ENCODE assay signal across 29 cellular contexts in the genomic region with DNA sequence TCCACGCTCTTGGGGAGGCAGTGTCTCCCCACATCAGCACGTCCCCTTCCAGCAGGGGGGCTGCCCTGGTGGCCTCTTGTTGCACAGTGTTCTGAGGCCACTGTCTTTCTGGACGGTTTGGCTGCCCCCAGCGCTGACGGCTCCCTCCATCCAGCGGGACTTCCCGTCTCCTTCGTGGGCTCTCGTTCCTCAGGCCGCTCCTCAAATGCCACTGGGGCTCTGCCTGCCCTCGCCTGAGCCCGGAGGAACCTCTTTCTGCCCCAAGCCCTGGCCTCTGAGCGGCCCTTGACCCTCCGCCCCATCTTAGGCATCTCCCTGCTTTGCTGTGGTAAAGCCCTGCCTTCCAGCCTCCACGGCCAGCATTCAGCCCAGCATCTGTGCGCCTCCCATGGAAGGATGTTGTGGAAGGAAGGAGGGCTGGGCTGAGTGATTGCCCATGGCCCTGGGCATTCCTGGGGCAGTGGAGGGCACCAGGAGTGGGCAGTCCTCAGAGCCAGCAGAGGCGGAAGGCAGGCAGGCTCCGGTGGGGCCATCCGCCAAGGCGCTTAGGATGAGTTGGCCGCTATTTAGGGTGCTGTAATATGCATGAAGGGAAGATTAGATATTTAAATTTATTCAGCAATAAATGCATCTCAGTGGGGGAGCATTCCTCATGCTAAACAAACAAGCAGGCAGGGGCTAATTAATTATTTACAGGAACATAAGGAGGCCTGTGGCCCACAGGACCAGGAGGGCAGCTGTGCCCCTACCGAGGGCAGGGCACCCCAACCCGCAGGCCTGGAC. TPM values are rescaled to one million over a fixed set of nuclear protein-coding genes. Genes with fewer than 3 reads are reported as not detected.
DNase-seq lines count a peak whose midpoint lies in the region; ATAC-seq, FAIRE-seq and TF ChIP-seq lines count a peak whose summit lies in the region.
"Had no signal": no experiment of that assay in that cellular context is flagged by ENCODE, and none has a peak within 500 bp of the region (broad histone marks: within the 10 kb centered on the region; RNA-seq: fewer than 3 reads in every experiment).

No MANE protein-coding gene starts in this region.

- peaks cover 47% of the 10 kb centered on the region for H3K27me3 Mint-ChIP-seq in progenitor cell of endocrine pancreas

- peaks cover 4% of the 10 kb centered on the region for H3K36me3 Mint-ChIP-seq in progenitor cell of endocrine pancreas (ENCODE audit: insufficient read depth)
- H3K36me3 Mint-ChIP-seq: CD4-positive, CD25-positive, alpha-beta regulatory T cell; stimulated activated memory B cell treated with anti-CD40 and anti-IgM and Interleukin-4, amounts not matched to agents 10 μg/mL and 1 μg/mL and 100 μg/mL, for 72 hours had no signal

- in situ Hi-C loops in G401 (cut with HindIII; ENCODE audit: low sequenced_read_pairs) = loop anchor here (10.0 kb wide), 2 partner anchors 131 to 161 kb away; a partner anchor contains a TSS

- POLR2A ChIA-PET in A549 (lab: Yijun Ruan, JAX) = no interaction called here

- ATAC-seq in A549 = peak; percentile 2 to 15; a peak in 4 of 6 replicates
- peak; percentile 28 for ATAC-seq in body of pancreas
- ATAC-seq in HG02981 (IDR thresholded peaks at IDR 0.05; ENCODE audit: unreplicated experiment) = no peak
- ATAC-seq: GM12878; mucosa of descending colon; psoas muscle; stimulated activated memory B cell treated with anti-CD40 and anti-IgM and Interleukin-4, amounts not matched to agents 10 μg/mL and 1 μg/mL and 100 μg/mL, for 72 hours had no signal

- 51% methylated on average over 21 of the region's 23 CpGs for WGBS in A549 (ENCODE audit: missing lambda C conversion rate)
- WGBS in body of pancreas, 2 donors = 68 to 75% methylated on average over 16 of the region's 23 CpGs

- FAIRE-seq in A549 (lab: Jason Lieb, UNC) = no peak
- FAIRE-seq: frontal cortex, GM12878, RCC 7860 had no signal

- TF ChIP-seq RAD21 in A549 (conservative IDR thresholded peaks at IDR 0.05 in 1 of 2, IDR thresholded peaks at IDR 0.05 in 1 of 2) = no peak

- CTCF ChIA-PET in A549 (lab: Yijun Ruan, JAX) = interaction anchor here (6.2 kb wide), 1 partner anchor 144 kb away, joined by 41 read pairs; no protein-coding TSS in a partner anchor

- H3K4me3 Mint-ChIP-seq in progenitor cell of endocrine pancreas (ENCODE audit: low read depth) = no peak overlapping the region
- H3K4me3 Mint-ChIP-seq: activated B cell treated with CpG ODN at 0.5 μM for 24 hours; stimulated activated memory B cell treated with anti-CD40 and anti-IgM and Interleukin-4, amounts not matched to agents 10 μg/mL and 1 μg/mL and 100 μg/mL, for 72 hours had no signal

- peaks cover 38% of the 10 kb centered on the region for H3K4me1 ChIP-seq in A549
- H3K4me1 ChIP-seq in body of pancreas = peaks cover 74% of the 10 kb centered on the region

- H3K9me3 ChIP-seq in A549 = no peaks in the 10 kb centered on the region
- no peaks in the 10 kb centered on the region for H3K9me3 ChIP-seq in body of pancreas
- H3K9me3 ChIP-seq: mucosa of descending colon, psoas muscle, SK-N-SH, vagina had no signal

- TF ChIP-seq EP300 in A549 (IDR thresholded peaks at IDR 0.05) = no peak

- TF ChIP-seq POLR2A in A549 (IDR thresholded peaks at IDR 0.05; ENCODE audit: low read length) (no peak), body of pancreas (IDR thresholded peaks at IDR 0.05) (peak in 2 of 3 donors; percentile 9 to 14)

- H3K4me1 Mint-ChIP-seq in progenitor cell of endocrine pancreas (ENCODE audit: low read depth) = peaks cover 15% of the 10 kb centered on the region

- intact Hi-C loops in body of pancreas (cut with DNase I) = no loop called here

- peak overlapping the region; percentile 45 to 75 for H3K27ac ChIP-seq in A549
- H3K27ac ChIP-seq in body of pancreas = peak overlapping the region; percentile 47 to 72 (median 57)
- H3K27ac ChIP-seq: psoas muscle, skin epidermis, vagina had no signal

- H3K4me2 ChIP-seq in A549 = peak overlapping the region; percentile 37
- H3K4me2 ChIP-seq: SK-N-SH had no signal

- no peaks in the 10 kb centered on the region for H3K36me3 ChIP-seq in body of pancreas (replicated peaks in 1 of 2; ENCODE audit: insufficient read depth in 1 of 2, low read depth in 2 of 2)
- H3K36me3 ChIP-seq: vagina had no signal

- no peak overlapping the region for H3K27ac Mint-ChIP-seq in progenitor cell of endocrine pancreas
- H3K27ac Mint-ChIP-seq: activated B cell treated with CpG ODN at 0.5 μM for 24 hours; CD4-positive, CD25-positive, alpha-beta regulatory T cell; stimulated activated memory B cell treated with anti-CD40 and anti-IgM and Interleukin-4, amounts not matched to agents 10 μg/mL and 1 μg/mL and 100 μg/mL, for 72 hours had no signal

- TF ChIP-seq CTCF in A549 (IDR thresholded peaks at IDR 0.05) = no peak
- TF ChIP-seq CTCF in body of pancreas (IDR thresholded peaks at IDR 0.05) = no peak
- TF ChIP-seq CTCF in foreskin fibroblast (IDR thresholded peaks at IDR 0.05; ENCODE audit: low read depth, low read length) = no peak
- no peak for TF ChIP-seq CTCF in progenitor cell of endocrine pancreas (IDR thresholded peaks at IDR 0.05; ENCODE audit: unreplicated experiment)

- H3K4me3 ChIP-seq in A549 = no peak overlapping the region
- H3K4me3 ChIP-seq in body of pancreas = no peak overlapping the region
- no peak overlapping the region for H3K4me3 ChIP-seq in foreskin fibroblast (ENCODE audit: low read depth in 1 of 2, low read length in 2 of 2)
- H3K4me3 ChIP-seq: GM12878, mucosa of descending colon, psoas muscle, skin epidermis, vagina had no signal

- peak in 1 of 2 experiments; percentile 73 for DNase-seq in A549 (ENCODE audit: low read depth in 1 of 2, low spot score in 1 of 2)
- DNase-seq in M059J (ENCODE audit: low read depth) = peak; percentile 82
- DNase-seq in body of pancreas = peak; percentile 26 to 53 (median 35)
- DNase-seq in foreskin fibroblast = peak; percentile 28 to 57
- no peak for DNase-seq in activated naive CD4-positive, alpha-beta T cell treated with anti-CD3 and anti-CD28 coated beads, Interleukin-2, amount 50 U/mL, for 16 hours
- DNase-seq in G401 (ENCODE audit: low spot score) = no peak
- DNase-seq in progenitor cell of endocrine pancreas (ENCODE audit: low spot score, unreplicated experiment) = no peak
- DNase-seq: activated B cell treated with CpG ODN at 0.5 μM for 24 hours; activated CD4-positive, alpha-beta T cell treated with anti-CD3 and anti-CD28 coated beads, Interleukin-2, amount 50 U/mL, for 48 hours; activated gamma-delta T cell treated with Interleukin-2 at 50 U/mL for 16 hours; CD4-positive, CD25-positive, alpha-beta regulatory T cell; DMS79; erythroblast; hippocampal formation; mucosa of descending colon; NCI-H2081 treated with DMSO at 0.1 percent for 48 hours; NCI-H524; psoas muscle; SK-N-SH; stimulated activated CD4-positive, alpha-beta T cell treated with anti-CD3 and anti-CD28 coated beads, Interleukin-2, amount 100 ng/mL, for 24 hours had no signal

- no peaks in the 10 kb centered on the region for H3K27me3 ChIP-seq in body of pancreas
- H3K27me3 ChIP-seq: vagina had no signal

- no peaks in the 10 kb centered on the region for H3K9me3 Mint-ChIP-seq in progenitor cell of endocrine pancreas (ENCODE audit: low read depth)
- H3K9me3 Mint-ChIP-seq: activated B cell treated with CpG ODN at 0.5 μM for 24 hours; stimulated activated memory B cell treated with anti-CD40 and anti-IgM and Interleukin-4, amounts not matched to agents 10 μg/mL and 1 μg/mL and 100 μg/mL, for 72 hours had no signal

TF ChIP-seq in A549, 52 proteins besides CTCF, POLR2A, EP300 and RAD21 (continues in another document):
- TF ChIP-seq, protein P1, sequence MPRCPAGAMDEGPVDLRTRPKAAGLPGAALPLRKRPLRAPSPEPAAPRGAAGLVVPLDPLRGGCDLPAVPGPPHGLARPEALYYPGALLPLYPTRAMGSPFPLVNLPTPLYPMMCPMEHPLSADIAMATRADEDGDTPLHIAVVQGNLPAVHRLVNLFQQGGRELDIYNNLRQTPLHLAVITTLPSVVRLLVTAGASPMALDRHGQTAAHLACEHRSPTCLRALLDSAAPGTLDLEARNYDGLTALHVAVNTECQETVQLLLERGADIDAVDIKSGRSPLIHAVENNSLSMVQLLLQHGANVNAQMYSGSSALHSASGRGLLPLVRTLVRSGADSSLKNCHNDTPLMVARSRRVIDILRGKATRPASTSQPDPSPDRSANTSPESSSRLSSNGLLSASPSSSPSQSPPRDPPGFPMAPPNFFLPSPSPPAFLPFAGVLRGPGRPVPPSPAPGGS (IDR thresholded peaks at IDR 0.05) = no peak
- TF ChIP-seq FOXS1 (CRISPR knock-in tag; IDR thresholded peaks at IDR 0.05) = no peak
- no peak for TF ChIP-seq TFCP2L1 (CRISPR knock-in tag; IDR thresholded peaks at IDR 0.05)

RNA-seq across cellular contexts. Expression of a gene that starts 17.8 kb away (rescaled TPM):
- polyA plus RNA-seq in A549 (2011; rRNA removed) = 109 and 113 TPM in 2 replicates
- 235 and 277 TPM in 2 replicates for polyA plus RNA-seq in A549 (2012; cell fraction: cytosol; rRNA removed)
- polyA plus RNA-seq in A549 (2012; cell fraction: nucleus; rRNA removed) = 475 and 538 TPM in 2 replicates
- 94.0 to 97.4 TPM (median 95.8 TPM) in 3 replicates for polyA plus RNA-seq in A549 (2017; fragmentation: RNase III; extraction: RNeasy Plus Mini Kit Qiagen cat#74134 plus additional on column Dnase treatment)
- polyA minus RNA-seq in A549 (2011; rRNA and poly(A)+ RNA removed) = 88.6 and 93.5 TPM in 2 replicates
- total RNA-seq in M059J (2014; rRNA removed; shearing (Covaris generic)) = 62.8 and 74.0 TPM in 2 replicates
- 10 to 100 TPM; 20.8 to 36.3 TPM for total RNA-seq in body of pancreas
- total RNA-seq in G401 (2014; rRNA removed; shearing (Covaris generic)) = 123 and 143 TPM in 2 replicates
- 122 and 124 TPM in 2 replicates for total RNA-seq in progenitor cell of endocrine pancreas

RNA-seq across cellular contexts. Expression of a gene that starts 29.6 kb away (rescaled TPM):
- polyA plus RNA-seq in A549 (2011; rRNA removed) = 312 and 358 TPM in 2 replicates
- polyA plus RNA-seq in A549 (2012; cell fraction: cytosol; rRNA removed) = 1,415 and 1,671 TPM in 2 replicates
- 2,004 and 2,028 TPM in 2 replicates for polyA plus RNA-seq in A549 (2012; cell fraction: nucleus; rRNA removed)
- polyA plus RNA-seq in A549 (2017; fragmentation: RNase III; extraction: RNeasy Plus Mini Kit Qiagen cat#74134 plus additional on column Dnase treatment) = 750 to 794 TPM (median 759 TPM) in 3 replicates
- 299 and 328 TPM in 2 replicates for polyA minus RNA-seq in A549 (2011; rRNA and poly(A)+ RNA removed)
- 875 and 1,019 TPM in 2 replicates for total RNA-seq in M059J (2014; rRNA removed; shearing (Covaris generic))
- total RNA-seq in body of pancreas = 100 to 1,000 TPM in 1 of 2 donors, 10 to 100 TPM in 1; 51.9 to 184 TPM
- 499 and 536 TPM in 2 replicates for total RNA-seq in G401 (2014; rRNA removed; shearing (Covaris generic))
- 205 and 221 TPM in 2 replicates for total RNA-seq in progenitor cell of endocrine pancreas

RNA-seq across cellular contexts. Expression of a gene that starts 31.7 kb away (rescaled TPM):
- 0.28 and 0.31 TPM in 2 replicates for polyA plus RNA-seq in A549 (2011; rRNA removed)
- 0.08 and 0.10 TPM in 2 replicates for polyA plus RNA-seq in A549 (2012; cell fraction: cytosol; rRNA removed)
- 0.02 and 0.10 TPM in 2 replicates for polyA plus RNA-seq in A549 (2012; cell fraction: nucleus; rRNA removed)
- 0.07 to 0.13 TPM (median 0.10 TPM) in 3 replicates for polyA plus RNA-seq in A549 (2017; fragmentation: RNase III; extraction: RNeasy Plus Mini Kit Qiagen cat#74134 plus additional on column Dnase treatment)
- 0.58 and 0.73 TPM in 2 replicates for polyA minus RNA-seq in A549 (2011; rRNA and poly(A)+ RNA removed)
- 0.02 and 0.15 TPM in 2 replicates for total RNA-seq in M059J (2014; rRNA removed; shearing (Covaris generic))
- under 1 TPM in 1 of 2 donors, not detected in 1; 0.26 TPM for total RNA-seq in body of pancreas
- total RNA-seq in G401 (2014; rRNA removed; shearing (Covaris generic)) = not detected in 2 replicates
- 0.17 and 0.24 TPM in 2 replicates for total RNA-seq in progenitor cell of endocrine pancreas
- total RNA-seq: activated B cell treated with CpG ODN at 0.5 μM for 24 hours; CD4-positive, CD25-positive, alpha-beta regulatory T cell; dermis microvascular lymphatic vessel endothelial cell; GM12878; T-helper 2 cell treated with Interferon-gamma antibody and Interleukin-4, amounts not matched to agents 100 ng/mL and 5 ng/mL, for 36 hours had no signal

Comparison
In these comparisons a context has a peak if more than half of its experiments do, and no peak if none do; other contexts are left out.
1. DNase-seq: peak in M059J (single experiment), body of pancreas (4 of 4) and foreskin fibroblast (2 of 2); none in activated naive CD4-positive, alpha-beta T cell treated with anti-CD3 and anti-CD28 coated beads, Interleukin-2, amount 50 U/mL, for 16 hours (single experiment), G401 (single experiment) and progenitor cell of endocrine pancreas (single experiment).